In genomic region chr3:136196064-136196400, GRCh38 we compare ENCODE assay signal across 8 cellular contexts. TPM values are rescaled to one million over a fixed set of nuclear protein-coding genes. Genes with fewer than 3 reads are reported as not detected.
A peak's percentile ranks its signal among the peaks of the same experiment; 100 is the strongest.
DNase-seq lines count a peak whose midpoint lies in the region; ATAC-seq, FAIRE-seq and TF ChIP-seq lines count a peak whose summit lies in the region.

TSS of gene MSL2 (minus strand) at chr3:136196335. CDS start at chr3:136195113, 1,222 bp downstream.

- H2BK15ac ChIP-seq in IMR-90 (ENCODE audit: low read depth, low read length): peak within 1 kb of the TSS; percentile 68; the same call in 1 of the 3 replicates

- peak within 1 kb of the TSS; percentile 81 for H3K27ac ChIP-seq in IMR-90 (ENCODE audit: insufficient read depth, low read length)
- H3K27ac ChIP-seq in thyroid gland: peak within 1 kb of the TSS; percentile 99 to 100 (median 100)

- H3K9me3 ChIP-seq in IMR-90 (ENCODE audit: control insufficient read depth, insufficient read depth, low read length) (no peaks in the 10 kb centered on the region), thyroid gland (no peaks in the 10 kb centered on the region)

- DNase-seq in IMR-90 (no peak), bronchial epithelial cell (ENCODE audit: low read depth) (no peak), lower leg skin (ENCODE audit: low spot score in 2 of 2) (no peak), thyroid gland (peak in 1 of 2 donors; percentile 78)
- no peak for DNase-seq in effector CD8-positive, alpha-beta T cell (lab: John Stamatoyannopoulos, UW)
- DNase-seq in stimulated activated CD4-positive, alpha-beta T cell treated with anti-CD3 and anti-CD28 coated beads, Interleukin-2, amount 100 ng/mL, for 24 hours: no peak

- 0% methylated on average over 26 of the region's 37 CpGs; no CpG with 5 or more reads in 1 of the 2 experiments for WGBS in IMR-90 (ENCODE audit: extremely low coverage in 2 of 2, insufficient read length in 1 of 2), 2 experiments
- 0% methylated on average over 22 to 24 of the region's 37 CpGs for WGBS in lower leg skin, 2 donors
- 0 to 1% methylated on average over 23 to 28 of the region's 37 CpGs for WGBS in thyroid gland, 2 donors

- peak within 1 kb of the TSS; percentile 93 for H3K14ac ChIP-seq in IMR-90 (replicated peaks; ENCODE audit: low read depth, low read length)

- H2AK5ac ChIP-seq in IMR-90 (ENCODE audit: low read depth, low read length): peak within 1 kb of the TSS; percentile 87

- peak within 1 kb of the TSS; percentile 83 for H3K4me2 ChIP-seq in IMR-90 (ENCODE audit: low read depth, low read length)

- peak within 1 kb of the TSS; percentile 20 to 94 for H4K8ac ChIP-seq in IMR-90 (ENCODE audit: low read depth in 2 of 2, low read length in 2 of 2)

- H4K20me1 ChIP-seq in IMR-90 (ENCODE audit: insufficient read depth, low read length): peaks cover 48% of the 10 kb centered on the region

- peak within 1 kb of the TSS; percentile 98 for H3K23ac ChIP-seq in IMR-90 (ENCODE audit: low read depth, low read length)

- H2BK5ac ChIP-seq in IMR-90 (ENCODE audit: low read depth, low read length, poor library complexity, severe bottlenecking): peak within 1 kb of the TSS; percentile 98

- POLR2A ChIA-PET in IMR-90 (lab: Charles Lee; ENCODE audit: unreplicated experiment): interaction anchor here (0.6 to 1.0 kb wide), 4 partner anchors 13 to 591 kb away, joined by 3 read pairs; no protein-coding TSS in a partner anchor

- peaks cover 0 to 15% of the 10 kb centered on the region in 2 experiments; a peak in 2 of 4 replicates for H3K79me1 ChIP-seq in IMR-90 (ENCODE audit: low read depth in 1 of 2, low read length in 2 of 2)

- TF ChIP-seq CTCF in IMR-90 (conservative IDR thresholded peaks at IDR 0.05; ENCODE audit: low read depth, low read length): no peak
- no peak for TF ChIP-seq CTCF in bronchial epithelial cell (IDR thresholded peaks at IDR 0.05; ENCODE audit: insufficient read depth, low read length, severe bottlenecking)
- no peak for TF ChIP-seq CTCF in lower leg skin (IDR thresholded peaks at IDR 0.05)
- no peak for TF ChIP-seq CTCF in thyroid gland (IDR thresholded peaks at IDR 0.05)

- peaks cover 4% of the 10 kb centered on the region for H3K9me1 ChIP-seq in IMR-90 (ENCODE audit: insufficient read depth, low read length)

- peak within 1 kb of the TSS; percentile 96 for H3K4ac ChIP-seq in IMR-90 (ENCODE audit: low read depth, low read length)

- TF ChIP-seq POLR2A in GM15510 (IDR thresholded peaks at IDR 0.05; ENCODE audit: borderline replicate concordance, extremely low read depth, insufficient read length) (peak; percentile 82), IMR-90 (IDR thresholded peaks at IDR 0.05; ENCODE audit: low read depth, low read length) (peak; percentile 84; the same call in 1 of the 2 replicates), lower leg skin (IDR thresholded peaks at IDR 0.05) (peak in 1 of 2 donors; percentile 67), thyroid gland (IDR thresholded peaks at IDR 0.05) (peak in 1 of 2 donors; percentile 61)

- H2AFZ ChIP-seq in IMR-90 (replicated peaks; ENCODE audit: low read length, poor library complexity): peak within 1 kb of the TSS; percentile 99

- H2BK120ac ChIP-seq in IMR-90 (ENCODE audit: low read depth, low read length): peak within 1 kb of the TSS; percentile 91

- CTCF ChIA-PET in IMR-90 (lab: Yijun Ruan, JAX): interaction anchor here (0.8 kb wide), 2 partner anchors 55 to 556 kb away, joined by 3 read pairs; partner anchors contain the start of gene STAG1

- BruUV-seq in IMR-90 (replicated peaks; lab: Mats Ljungman, UMichigan): no TSS peak

- H3K9ac ChIP-seq in IMR-90 (ENCODE audit: low read depth, low read length): peak within 1 kb of the TSS; percentile 93

- TF ChIP-seq RAD21 in IMR-90 (IDR thresholded peaks at IDR 0.05; ENCODE audit: low read length): no peak

- in situ Hi-C loops in IMR-90 (cut with MboI; ENCODE audit: low sequenced_read_pairs): no loop called here

- peak within 1 kb of the TSS; percentile 83 for H3K18ac ChIP-seq in IMR-90 (ENCODE audit: low read depth, low read length)

- peak within 1 kb of the TSS; percentile 97 for H2AK9ac ChIP-seq in IMR-90 (replicated peaks; ENCODE audit: low read depth, low read length, poor library complexity)

- H3K27me3 ChIP-seq in IMR-90 (ENCODE audit: control insufficient read depth, insufficient read depth, low read length) (no peaks in the 10 kb centered on the region), bronchial epithelial cell (ENCODE audit: control insufficient read depth, insufficient read depth, low read length) (no peaks in the 10 kb centered on the region), thyroid gland (no peaks in the 10 kb centered on the region)

- H3K4me3 ChIP-seq in IMR-90 (ENCODE audit: insufficient read depth, low read depth, low read length) (peak within 1 kb of the TSS; percentile 97), bronchial epithelial cell (ENCODE audit: low read depth, low read length) (peak within 1 kb of the TSS; percentile 65), lower leg skin (ENCODE audit: low read depth, poor library complexity, severe bottlenecking) (peak within 1 kb of the TSS; percentile 89), thyroid gland (replicated peaks in 1 of 3) (peak within 1 kb of the TSS; percentile 72 to 81 (median 78))

- H4K5ac ChIP-seq in IMR-90 (ENCODE audit: low read depth, low read length): peak within 1 kb of the TSS; percentile 83

- peak within 1 kb of the TSS; percentile 91 for H3K56ac ChIP-seq in IMR-90 (ENCODE audit: extremely low read depth, insufficient read depth, low read length)

- H4K91ac ChIP-seq in IMR-90 (ENCODE audit: insufficient read depth, low read depth, low read length): peak within 1 kb of the TSS; percentile 98

- intact Hi-C loops in IMR-90 (cut with micrococcal nuclease): loop anchor here (1.0 to 5.0 kb wide), 4 partner anchors 54 to 816 kb away; partner anchors contain the start of genes NCK1, PCCB and STAG1
- intact Hi-C loops in lower leg skin (cut with DNase I; ENCODE audit: low total_unique reads): no loop called here
- intact Hi-C loops in thyroid gland (cut with DNase I): loop anchor here (5.0 to 10.0 kb wide), 3 partner anchors 51 to 559 kb away; partner anchors contain the start of gene STAG1

- H3K36me3 ChIP-seq in IMR-90 (ENCODE audit: control insufficient read depth, insufficient read depth, low read length) (no peaks in the 10 kb centered on the region), bronchial epithelial cell (ENCODE audit: control insufficient read depth, insufficient read depth, low read length) (no peaks in the 10 kb centered on the region), thyroid gland (no peaks in the 10 kb centered on the region)

- FAIRE-seq in bronchial epithelial cell (lab: Jason Lieb, UNC): no peak

- H2BK20ac ChIP-seq in IMR-90 (ENCODE audit: low read depth, low read length): peak within 1 kb of the TSS; percentile 76; the same call in 1 of the 2 replicates

- ATAC-seq in IMR-90 (ENCODE audit: low read depth) (peak; percentile 81), HG03521 (IDR thresholded peaks at IDR 0.05; ENCODE audit: unreplicated experiment) (no peak)

- H3K4me1 ChIP-seq in IMR-90 (ENCODE audit: control insufficient read depth, insufficient read depth, low read length) (peaks cover 5% of the 10 kb centered on the region), thyroid gland (peaks cover 28% of the 10 kb centered on the region in 2 donors)

- dilution Hi-C loops in IMR-90 (cut with HindIII; ENCODE audit: low sequenced_read_pairs, unreplicated experiment): no loop called here

TF ChIP-seq in IMR-90, 13 proteins besides CTCF, POLR2A, EP300 and RAD21:
- TF ChIP-seq MAZ (IDR thresholded peaks at IDR 0.05; ENCODE audit: borderline replicate concordance, low read depth, low read length) (peak; percentile 48; the same call in 1 of the 2 replicates), RCOR1 (IDR thresholded peaks at IDR 0.05; ENCODE audit: insufficient replicate concordance, low read length) (no peak)

RNA-seq across cellular contexts. Expression of gene MSL2, which starts in this region (rescaled TPM):
- total RNA-seq in IMR-90 (2012; rRNA removed) (13.6 and 20.8 TPM in 2 replicates), bronchial epithelial cell (7.4 and 8.1 TPM in 2 replicates), lower leg skin (10 to 100 TPM; 26.9 to 38.0 (median 30.4) TPM), thyroid gland (10 to 100 TPM; 28.6 to 55.8 (median 44.4) TPM)
- 4.0 and 7.1 TPM in 2 replicates for polyA plus RNA-seq in IMR-90 (2012; rRNA removed)
- polyA plus RNA-seq in IMR-90 (2012; cell fraction: cytosol; rRNA removed): 1.2 and 2.3 TPM in 2 replicates
- 0.79 and 3.5 TPM in 2 replicates for polyA plus RNA-seq in IMR-90 (2012; cell fraction: nucleus; rRNA removed; ENCODE audit: low replicate concordance)
